ENCODE assay signal across 11 cellular contexts in the genomic region with DNA sequence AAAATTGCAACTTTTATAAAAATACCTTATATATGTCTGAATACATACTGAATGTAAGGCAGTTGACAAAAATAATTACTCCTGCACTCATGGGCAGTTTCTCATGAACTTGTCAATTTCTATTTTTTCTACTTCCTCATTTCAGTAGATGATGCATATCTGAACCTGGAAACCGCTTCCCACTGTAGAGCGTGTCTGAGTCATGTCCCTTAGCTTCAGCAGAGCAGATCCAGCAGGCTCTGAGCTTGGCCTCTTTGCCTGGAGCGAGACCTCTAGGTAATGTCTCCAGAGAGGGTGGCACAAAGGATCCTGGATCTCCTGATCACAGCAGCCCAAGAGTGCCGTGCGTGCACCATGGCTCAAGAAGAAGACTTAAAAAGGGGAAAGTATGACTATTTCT. TPM values are rescaled to one million over a fixed set of nuclear protein-coding genes. Genes with fewer than 3 reads are reported as not detected.
DNase-seq lines count a peak whose midpoint lies in the region; ATAC-seq lines count a peak whose summit lies in the region.
"Not testable (repeated sequence)": the region's sequence is repeated elsewhere in the genome, so short reads cannot be mapped to it uniquely, and the experiment has no call there.
"Had no signal": no experiment of that assay in that cellular context is flagged by ENCODE, and none has a peak within 500 bp of the region (broad histone marks: within the 10 kb centered on the region; RNA-seq: fewer than 3 reads in every experiment).

No MANE protein-coding gene starts in this region.

- POLR2A ChIA-PET in activated naive CD8-positive, alpha-beta T cell treated with anti-CD3 and anti-CD28 coated beads, Interleukin-2, amount 10 ng/mL, durations not matched to agents 7 days and 5 days (lab: Charles Lee); naive thymus-derived CD4-positive, alpha-beta T cell (lab: Charles Lee): not testable (repeated sequence)

- not testable (repeated sequence) for H3K27ac Mint-ChIP-seq in activated naive CD8-positive, alpha-beta T cell treated with anti-CD3 and anti-CD28 coated beads, Interleukin-2, amount 10 ng/mL, durations not matched to agents 7 days and 5 days; naive thymus-derived CD4-positive, alpha-beta T cell

- H3K36me3 Mint-ChIP-seq in activated naive CD8-positive, alpha-beta T cell treated with anti-CD3 and anti-CD28 coated beads, Interleukin-2, amount 10 ng/mL, durations not matched to agents 7 days and 5 days; naive thymus-derived CD4-positive, alpha-beta T cell: not testable (repeated sequence)

- peak; percentile 35 for DNase-seq in Daoy (ENCODE audit: low read depth)
- peak; percentile 60 for DNase-seq in RPMI8226
- not testable (repeated sequence) for DNase-seq in activated naive CD8-positive, alpha-beta T cell treated with anti-CD3 and anti-CD28 coated beads, Interleukin-2, amount 10 ng/mL, durations not matched to agents 7 days and 5 days; naive thymus-derived CD4-positive, alpha-beta T cell

- not testable (repeated sequence) for H3K4me3 ChIP-seq in naive thymus-derived CD4-positive, alpha-beta T cell (ENCODE audit: low read length)

- not testable (repeated sequence) for H3K36me3 ChIP-seq in naive thymus-derived CD4-positive, alpha-beta T cell (ENCODE audit: control insufficient read depth in 2 of 3, insufficient read depth in 3 of 3, low read length in 3 of 3)

- CTCF ChIA-PET in naive thymus-derived CD4-positive, alpha-beta T cell (lab: Charles Lee) = not testable (repeated sequence)

- H3K4me1 ChIP-seq in naive thymus-derived CD4-positive, alpha-beta T cell (ENCODE audit: control insufficient read depth in 2 of 2, insufficient read depth in 2 of 2, low read length in 2 of 2) = not testable (repeated sequence)

- not testable (repeated sequence) for H3K9me3 Mint-ChIP-seq in activated naive CD8-positive, alpha-beta T cell treated with anti-CD3 and anti-CD28 coated beads, Interleukin-2, amount 10 ng/mL, durations not matched to agents 7 days and 5 days; naive thymus-derived CD4-positive, alpha-beta T cell

- not testable (repeated sequence) for H3K9me3 ChIP-seq in naive thymus-derived CD4-positive, alpha-beta T cell (ENCODE audit: control insufficient read depth in 2 of 3, low read length in 3 of 3)

- not testable (repeated sequence) for H3K4me3 Mint-ChIP-seq in activated naive CD8-positive, alpha-beta T cell treated with anti-CD3 and anti-CD28 coated beads, Interleukin-2, amount 10 ng/mL, durations not matched to agents 7 days and 5 days; naive thymus-derived CD4-positive, alpha-beta T cell

- intact Hi-C loops in naive thymus-derived CD4-positive, alpha-beta T cell (cut with micrococcal nuclease) = not testable (repeated sequence)

- ATAC-seq in GM18907 (IDR thresholded peaks at IDR 0.05; ENCODE audit: unreplicated experiment) = peak; percentile 100
- peak; percentile 99 for ATAC-seq in GM21529 (IDR thresholded peaks at IDR 0.05; ENCODE audit: unreplicated experiment)
- peak; percentile 97 for ATAC-seq in HG03025 (IDR thresholded peaks at IDR 0.05; ENCODE audit: low FRiP score, unreplicated experiment)
- ATAC-seq in HG03571 (IDR thresholded peaks at IDR 0.05; ENCODE audit: unreplicated experiment) = peak; percentile 99
- ATAC-seq in activated naive CD8-positive, alpha-beta T cell treated with anti-CD3 and anti-CD28 coated beads, Interleukin-2, amount 10 ng/mL, durations not matched to agents 7 days and 5 days (ENCODE audit: low read depth) = peak; percentile 63
- ATAC-seq in naive thymus-derived CD4-positive, alpha-beta T cell = peak; percentile 82

- not testable (repeated sequence) for H3K4me1 Mint-ChIP-seq in activated naive CD8-positive, alpha-beta T cell treated with anti-CD3 and anti-CD28 coated beads, Interleukin-2, amount 10 ng/mL, durations not matched to agents 7 days and 5 days; naive thymus-derived CD4-positive, alpha-beta T cell

- not testable (repeated sequence) for H3K27me3 ChIP-seq in naive thymus-derived CD4-positive, alpha-beta T cell (ENCODE audit: control insufficient read depth in 2 of 2, insufficient read depth in 2 of 2, low read length in 2 of 2)

- H3K27me3 Mint-ChIP-seq in activated naive CD8-positive, alpha-beta T cell treated with anti-CD3 and anti-CD28 coated beads, Interleukin-2, amount 10 ng/mL, durations not matched to agents 7 days and 5 days; naive thymus-derived CD4-positive, alpha-beta T cell: not testable (repeated sequence)

- H3K27ac ChIP-seq in naive thymus-derived CD4-positive, alpha-beta T cell (ENCODE audit: low read depth, low read length) = not testable (repeated sequence)

RNA-seq across cellular contexts. Expression of gene CIDEA, which starts 54.0 kb away (rescaled TPM):
- total RNA-seq in Daoy (2014; rRNA removed; shearing (Covaris generic)) = not detected in 2 replicates
- not detected for total RNA-seq in activated naive CD8-positive, alpha-beta T cell treated with anti-CD3 and anti-CD28 coated beads, Interleukin-2, amount 10 ng/mL, durations not matched to agents 7 days and 5 days
- not detected for total RNA-seq in naive thymus-derived CD4-positive, alpha-beta T cell
- not detected for polyA plus RNA-seq in naive thymus-derived CD4-positive, alpha-beta T cell
- total RNA-seq: GM23248, IMR-90 had no signal
- polyA plus RNA-seq: GM23248, IMR-90, lung had no signal
